Comparison of ENCODE assay signal across 8 cellular contexts in genomic region chr6:117352466-117353081, GRCh38.
DNase-seq lines count a peak whose midpoint lies in the region; ATAC-seq lines count a peak whose summit lies in the region.

No MANE protein-coding gene starts in this region.

- DNase-seq in EL (peak; percentile 46), NCI-H226 (peak; percentile 32), fibroblast of peridontal ligament (ENCODE audit: extremely low read depth) (peak; percentile 47), H7 (no peak), NCI-H82 (lab: John Stamatoyannopoulos, UW) (no peak), 8988T (no peak)
- no peak for DNase-seq in stimulated activated CD4-positive, alpha-beta T cell treated with anti-CD3 and anti-CD28 coated beads, Interleukin-2, amount 100 ng/mL, for 48 hours

- no peaks in the 10 kb centered on the region for H3K36me3 ChIP-seq in H7 (replicated peaks; ENCODE audit: control insufficient read depth, insufficient read depth, low read length)

- H3K4me3 ChIP-seq in H7 (ENCODE audit: insufficient read depth, low read depth, low read length): no peak overlapping the region

- no peaks in the 10 kb centered on the region for H3K27me3 ChIP-seq in H7 (ENCODE audit: control insufficient read depth, insufficient read depth, low read length)

- ATAC-seq in GM21619 (IDR thresholded peaks at IDR 0.05; ENCODE audit: unreplicated experiment): peak; percentile 84

Comparison
In these comparisons a context has a peak if more than half of its experiments do, and no peak if none do; other contexts are left out.
1. DNase-seq: peak in EL (single experiment), NCI-H226 (single experiment) and fibroblast of peridontal ligament (single experiment); none in H7 (single experiment), NCI-H82 (single experiment), stimulated activated CD4-positive, alpha-beta T cell treated with anti-CD3 and anti-CD28 coated beads, Interleukin-2, amount 100 ng/mL, for 48 hours (0 of 2) and 8988T (single experiment).